ENCODE assay signal across 8 cellular contexts in genomic region chr19:4589579-4590410, GRCh38. TPM values are rescaled to one million over a fixed set of nuclear protein-coding genes. Genes with fewer than 3 reads are reported as not detected.
DNase-seq lines count a peak whose midpoint lies in the region; ATAC-seq and TF ChIP-seq lines count a peak whose summit lies in the region.

No MANE protein-coding gene starts in this region.

- no peak overlapping the region for H3K4me3 Mint-ChIP-seq in T-helper 2 cell treated with Interferon-gamma antibody and Interleukin-4, amounts not matched to agents 5 μg/mL and 100 μg/mL, for 36 hours

- intact Hi-C loops in left cardiac atrium (cut with DNase I) = loop anchor here in 1 of 2 donors (5.0 kb wide), 1 partner anchor 43 kb away; no protein-coding TSS in a partner anchor

- H3K4me3 ChIP-seq in GM12865 (ENCODE audit: low read depth, low read length) = no peak overlapping the region

- ATAC-seq in left cardiac atrium (peak; percentile 78 to 79), GM19467 (IDR thresholded peaks at IDR 0.05; ENCODE audit: unreplicated experiment) (no peak), HG02759 (IDR thresholded peaks at IDR 0.05; ENCODE audit: unreplicated experiment) (no peak)

- no peaks in the 10 kb centered on the region for H3K9me3 Mint-ChIP-seq in T-helper 2 cell treated with Interferon-gamma antibody and Interleukin-4, amounts not matched to agents 5 μg/mL and 100 μg/mL, for 36 hours

- no peaks in the 10 kb centered on the region for H3K36me3 Mint-ChIP-seq in T-helper 2 cell treated with Interferon-gamma antibody and Interleukin-4, amounts not matched to agents 5 μg/mL and 100 μg/mL, for 36 hours (ENCODE audit: low read depth)

- no peak overlapping the region for H3K27ac Mint-ChIP-seq in T-helper 2 cell treated with Interferon-gamma antibody and Interleukin-4, amounts not matched to agents 5 μg/mL and 100 μg/mL, for 36 hours

- peaks cover 48% of the 10 kb centered on the region for H3K27me3 Mint-ChIP-seq in T-helper 2 cell treated with Interferon-gamma antibody and Interleukin-4, amounts not matched to agents 5 μg/mL and 100 μg/mL, for 36 hours (ENCODE audit: low read depth)

- no peaks in the 10 kb centered on the region for H3K4me1 Mint-ChIP-seq in T-helper 2 cell treated with Interferon-gamma antibody and Interleukin-4, amounts not matched to agents 5 μg/mL and 100 μg/mL, for 36 hours (ENCODE audit: low read depth)

- TF ChIP-seq CTCF in GM12865 (IDR thresholded peaks at IDR 0.05; ENCODE audit: insufficient read depth, low read depth, low read length, missing control alignments) = peak; percentile 66

- DNase-seq in 8988T (peak; percentile 58), GM12865 (ENCODE audit: low read depth) (peak; percentile 46), left cardiac atrium (no peak), NCI-H1694 treated with DMSO at 0.1 percent for 48 hours (lab: John Stamatoyannopoulos, UW) (no peak), occipital lobe (lab: John Stamatoyannopoulos, UW) (no peak)
- DNase-seq in T-helper 2 cell treated with Interferon-gamma antibody and Interleukin-4, amounts not matched to agents 5 μg/mL and 100 μg/mL, for 36 hours (ENCODE audit: low spot score) = peak; percentile 7

RNA-seq across cellular contexts. Expression of gene SEMA6B, which starts 30.3 kb away (rescaled TPM):
- total RNA-seq in left cardiac atrium (10 to 100 TPM; 15.0 to 24.8 TPM), occipital lobe (32.0 TPM)

RNA-seq across cellular contexts. Expression of gene TNFAIP8L1, which starts 49.5 kb away (rescaled TPM):
- total RNA-seq in left cardiac atrium (1 to 10 TPM; 3.4 to 6.7 TPM), occipital lobe (5.6 TPM)

RNA-seq across cellular contexts. Expression of gene LRG1, which starts 50.0 kb away (rescaled TPM):
- 1 to 10 TPM in 1 of 2 donors, under 1 TPM in 1; 0.88 to 1.1 TPM for total RNA-seq in left cardiac atrium
- total RNA-seq in occipital lobe = not detected

RNA-seq across cellular contexts. Expression of gene PLIN5, which starts 54.8 kb away (rescaled TPM):
- total RNA-seq in left cardiac atrium = 10 to 100 TPM; 32.7 to 47.8 TPM
- total RNA-seq in occipital lobe = 2.0 TPM

Comparison
In these comparisons a context has a peak if more than half of its experiments do, and no peak if none do; other contexts are left out.
1. DNase-seq: peak in 8988T (single experiment), GM12865 (single experiment) and T-helper 2 cell treated with Interferon-gamma antibody and Interleukin-4, amounts not matched to agents 5 μg/mL and 100 μg/mL, for 36 hours (single experiment); none in left cardiac atrium (single experiment), NCI-H1694 treated with DMSO at 0.1 percent for 48 hours (single experiment) and occipital lobe (single experiment).
2. ATAC-seq: peak in left cardiac atrium (2 of 2); none in GM19467 (single experiment) and HG02759 (single experiment).